ENCODE assay signal across 11 cellular contexts in the genomic region with DNA sequence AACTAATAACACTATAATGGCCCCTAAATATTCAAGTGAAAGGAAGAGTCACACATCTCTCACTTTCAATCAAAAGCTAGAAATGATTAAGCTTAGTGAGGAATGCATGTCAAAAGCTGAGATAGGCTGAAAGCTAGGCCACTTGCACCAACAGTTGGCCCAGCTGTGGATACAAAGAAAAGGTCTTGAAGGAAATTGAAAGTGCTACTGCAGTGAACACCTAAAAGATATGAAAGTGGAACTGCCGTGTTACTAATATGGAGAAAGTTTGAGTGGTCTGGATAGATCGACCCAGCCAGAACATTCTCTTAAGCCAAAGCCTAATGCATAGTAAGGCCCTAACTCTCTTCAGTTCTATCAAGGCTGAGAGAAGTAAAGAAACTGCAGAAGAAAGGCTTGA. TPM values are rescaled to one million over a fixed set of nuclear protein-coding genes. Genes with fewer than 3 reads are reported as not detected.
DNase-seq lines count a peak whose midpoint lies in the region; ATAC-seq and TF ChIP-seq lines count a peak whose summit lies in the region.
"Had no signal": no experiment of that assay in that cellular context is flagged by ENCODE, and none has a peak within 500 bp of the region (broad histone marks: within the 10 kb centered on the region; RNA-seq: fewer than 3 reads in every experiment).

No MANE protein-coding gene starts in this region.

- ATAC-seq in GM18520 (IDR thresholded peaks at IDR 0.05; ENCODE audit: unreplicated experiment) (peak; percentile 100), GM21367 (IDR thresholded peaks at IDR 0.05; ENCODE audit: unreplicated experiment) (peak; percentile 100), HG03097 (IDR thresholded peaks at IDR 0.05; ENCODE audit: low FRiP score, unreplicated experiment) (peak; percentile 100)
- ATAC-seq in naive thymus-derived CD4-positive, alpha-beta T cell, result no peak

- peak overlapping the region; percentile 25 for H3K4me3 Mint-ChIP-seq in activated naive CD4-positive, alpha-beta T cell treated with anti-CD3 and anti-CD28 coated beads, Interleukin-2, amount 10 ng/mL, durations not matched to agents 7 days and 5 days
- H3K4me3 Mint-ChIP-seq in naive thymus-derived CD4-positive, alpha-beta T cell, result peak overlapping the region in 2 of 10 donors; percentile 63 to 67
- H3K4me3 Mint-ChIP-seq in progenitor cell of endocrine pancreas (ENCODE audit: low read depth), result no peak overlapping the region

- CTCF ChIA-PET in activated naive CD4-positive, alpha-beta T cell treated with anti-CD3 and anti-CD28 coated beads, Interleukin-2, amount 10 ng/mL, durations not matched to agents 7 days and 5 days (lab: Charles Lee), result interaction anchor here (0.9 to 1.0 kb wide), 2 partner anchors 10 to 13 kb away, joined by 3 read pairs; no protein-coding TSS in a partner anchor
- CTCF ChIA-PET in naive thymus-derived CD4-positive, alpha-beta T cell (lab: Charles Lee), result no interaction called here

- H3K9me3 Mint-ChIP-seq in activated naive CD4-positive, alpha-beta T cell treated with anti-CD3 and anti-CD28 coated beads, Interleukin-2, amount 10 ng/mL, durations not matched to agents 7 days and 5 days, result no peaks in the 10 kb centered on the region
- no peaks in the 10 kb centered on the region for H3K9me3 Mint-ChIP-seq in naive thymus-derived CD4-positive, alpha-beta T cell
- H3K9me3 Mint-ChIP-seq in progenitor cell of endocrine pancreas (ENCODE audit: low read depth), result no peaks in the 10 kb centered on the region

- TF ChIP-seq CTCF in progenitor cell of endocrine pancreas (IDR thresholded peaks at IDR 0.05; ENCODE audit: unreplicated experiment), result no peak

- no peaks in the 10 kb centered on the region for H3K27me3 ChIP-seq in naive thymus-derived CD4-positive, alpha-beta T cell (ENCODE audit: control insufficient read depth in 2 of 2, insufficient read depth in 2 of 2, low read length in 2 of 2)
- H3K27me3 ChIP-seq: SJSA1 had no signal

- POLR2A ChIA-PET in naive thymus-derived CD4-positive, alpha-beta T cell (lab: Charles Lee), result interaction anchor here (0.6 kb wide), 1 partner anchor 11 kb away, joined by 3 read pairs; no protein-coding TSS in a partner anchor

- peaks cover 6% of the 10 kb centered on the region for H3K36me3 Mint-ChIP-seq in activated naive CD4-positive, alpha-beta T cell treated with anti-CD3 and anti-CD28 coated beads, Interleukin-2, amount 10 ng/mL, durations not matched to agents 7 days and 5 days
- no peaks in the 10 kb centered on the region for H3K36me3 Mint-ChIP-seq in naive thymus-derived CD4-positive, alpha-beta T cell
- H3K36me3 Mint-ChIP-seq in progenitor cell of endocrine pancreas (ENCODE audit: insufficient read depth), result no peaks in the 10 kb centered on the region

- H3K4me1 Mint-ChIP-seq in activated naive CD4-positive, alpha-beta T cell treated with anti-CD3 and anti-CD28 coated beads, Interleukin-2, amount 10 ng/mL, durations not matched to agents 7 days and 5 days, result peaks cover 22% of the 10 kb centered on the region
- peaks cover 5 to 16% (median 10%) of the 10 kb centered on the region in 7 donors for H3K4me1 Mint-ChIP-seq in naive thymus-derived CD4-positive, alpha-beta T cell
- H3K4me1 Mint-ChIP-seq in progenitor cell of endocrine pancreas (ENCODE audit: low read depth), result no peaks in the 10 kb centered on the region

- H3K27ac Mint-ChIP-seq in activated naive CD4-positive, alpha-beta T cell treated with anti-CD3 and anti-CD28 coated beads, Interleukin-2, amount 10 ng/mL, durations not matched to agents 7 days and 5 days, result peak overlapping the region; percentile 84
- peak overlapping the region in 1 of 9 donors; percentile 74 for H3K27ac Mint-ChIP-seq in naive thymus-derived CD4-positive, alpha-beta T cell
- H3K27ac Mint-ChIP-seq in progenitor cell of endocrine pancreas, result no peak overlapping the region

- H3K27ac ChIP-seq in naive thymus-derived CD4-positive, alpha-beta T cell (ENCODE audit: low read depth, low read length), result no peak overlapping the region
- H3K27ac ChIP-seq: SJSA1, thoracic aorta had no signal

- H3K27me3 Mint-ChIP-seq in activated naive CD4-positive, alpha-beta T cell treated with anti-CD3 and anti-CD28 coated beads, Interleukin-2, amount 10 ng/mL, durations not matched to agents 7 days and 5 days, result no peaks in the 10 kb centered on the region
- peaks cover 0 to 15% (median 4%) of the 10 kb centered on the region in 5 donors for H3K27me3 Mint-ChIP-seq in naive thymus-derived CD4-positive, alpha-beta T cell
- no peaks in the 10 kb centered on the region for H3K27me3 Mint-ChIP-seq in progenitor cell of endocrine pancreas

- H3K4me1 ChIP-seq in naive thymus-derived CD4-positive, alpha-beta T cell (ENCODE audit: control insufficient read depth in 2 of 2, insufficient read depth in 2 of 2, low read length in 2 of 2), result no peaks in the 10 kb centered on the region

- no peaks in the 10 kb centered on the region for H3K36me3 ChIP-seq in naive thymus-derived CD4-positive, alpha-beta T cell (ENCODE audit: control insufficient read depth in 2 of 3, insufficient read depth in 3 of 3, low read length in 3 of 3)
- H3K36me3 ChIP-seq: SJSA1, thoracic aorta had no signal

- peak; percentile 44 for DNase-seq in activated naive CD4-positive, alpha-beta T cell treated with anti-CD3 and anti-CD28 coated beads, Interleukin-2, amount 10 ng/mL, durations not matched to agents 7 days and 5 days
- no peak for DNase-seq in naive thymus-derived CD4-positive, alpha-beta T cell
- DNase-seq in iPS-NIHi11 (ENCODE audit: low spot score) (no peak), progenitor cell of endocrine pancreas (ENCODE audit: low spot score, unreplicated experiment) (no peak), amniotic stem cell (lab: John Stamatoyannopoulos, UW) (no peak)

- H3K9me3 ChIP-seq in naive thymus-derived CD4-positive, alpha-beta T cell (ENCODE audit: control insufficient read depth in 2 of 3, low read length in 3 of 3), result no peaks in the 10 kb centered on the region
- H3K9me3 ChIP-seq: SJSA1, thoracic aorta had no signal

- H3K4me3 ChIP-seq in naive thymus-derived CD4-positive, alpha-beta T cell (ENCODE audit: low read length), result no peak overlapping the region
- H3K4me3 ChIP-seq: lung, SJSA1, thoracic aorta had no signal

- intact Hi-C loops in naive thymus-derived CD4-positive, alpha-beta T cell (cut with micrococcal nuclease), result no loop called here

RNA-seq across cellular contexts. Expression of a gene that starts 12.1 kb away (rescaled TPM):
- total RNA-seq in naive thymus-derived CD4-positive, alpha-beta T cell, result 10 to 100 TPM; 23.8 to 40.9 (median 29.0) TPM
- 10 to 100 TPM; 10.4 to 13.0 TPM for polyA plus RNA-seq in naive thymus-derived CD4-positive, alpha-beta T cell
- total RNA-seq in progenitor cell of endocrine pancreas, result 44.4 and 48.5 TPM in 2 replicates
